8 cellular contexts compared by ENCODE assay signal in the genomic region with DNA sequence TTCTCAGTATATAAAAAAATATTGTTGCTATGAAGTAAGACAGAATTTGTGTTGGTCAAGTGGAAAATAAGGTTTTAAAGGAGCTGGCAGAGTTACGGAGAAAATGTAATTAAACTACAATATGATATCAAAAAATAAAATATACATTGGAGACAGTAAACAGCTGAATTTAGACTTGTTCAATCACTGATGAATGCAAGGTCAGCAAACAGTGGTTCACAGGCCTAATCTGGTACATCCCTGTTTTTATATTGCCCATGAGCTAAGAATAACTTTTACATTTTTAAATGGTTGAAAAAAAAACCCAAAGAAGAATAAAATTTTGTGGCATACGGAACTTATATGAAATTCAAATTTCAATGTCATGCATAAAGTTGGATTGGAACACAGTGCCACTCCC.
"Had no signal": no experiment of that assay in that cellular context is flagged by ENCODE, and none has a peak within 500 bp of the region (broad histone marks: within the 10 kb centered on the region; RNA-seq: fewer than 3 reads in every experiment).

No MANE protein-coding gene starts in this region.

- H3K4me3 ChIP-seq: GM12878 had no signal

- ATAC-seq: GM12878 had no signal

- FAIRE-seq: G401.6, GM12878, GM12891, GM12892, GM18507, GM19239 had no signal

- DNase-seq: GDM1, GF-D8 had no signal
